ENCODE assay signal across 6 cellular contexts in the genomic region with DNA sequence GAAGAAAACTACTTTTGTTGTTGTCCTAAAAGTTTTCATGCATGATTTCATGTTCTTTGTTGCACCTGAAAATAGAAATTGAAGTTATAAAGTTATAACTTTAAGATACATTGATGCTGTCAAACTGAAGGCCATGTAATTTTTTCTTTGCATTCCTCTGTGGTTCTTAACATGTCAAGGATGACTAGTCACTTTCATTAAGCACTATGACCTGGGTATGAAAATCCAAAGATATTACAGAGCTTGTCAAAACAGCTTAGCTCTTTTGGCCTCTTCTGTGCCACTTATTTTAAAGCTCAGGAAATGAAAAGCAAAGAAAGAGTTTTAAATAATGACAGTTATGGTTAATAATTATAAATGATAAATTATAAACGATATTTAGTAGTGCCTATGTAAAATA.
"Had no signal": no experiment of that assay in that cellular context is flagged by ENCODE, and none has a peak within 500 bp of the region (broad histone marks: within the 10 kb centered on the region; RNA-seq: fewer than 3 reads in every experiment).

No MANE protein-coding gene starts in this region.

- H3K9me3 Mint-ChIP-seq: H9 had no signal

- H3K4me3 Mint-ChIP-seq: H9, IgD-negative memory B cell had no signal

- ATAC-seq: HepG2 had no signal

- H3K27ac Mint-ChIP-seq: H9, IgD-negative memory B cell had no signal

- H3K27me3 Mint-ChIP-seq: IgD-negative memory B cell had no signal

- H3K4me1 Mint-ChIP-seq: H9, IgD-negative memory B cell had no signal

- H3K36me3 Mint-ChIP-seq: IgD-negative memory B cell had no signal

- H3K27ac ChIP-seq: GM23248, HL-60 had no signal

- H2AFZ ChIP-seq: GM23248 had no signal

- H3K4me3 ChIP-seq: GM23248 had no signal

- DNase-seq: GM23248, H9, HCEC 1CT had no signal
